In the genomic region with DNA sequence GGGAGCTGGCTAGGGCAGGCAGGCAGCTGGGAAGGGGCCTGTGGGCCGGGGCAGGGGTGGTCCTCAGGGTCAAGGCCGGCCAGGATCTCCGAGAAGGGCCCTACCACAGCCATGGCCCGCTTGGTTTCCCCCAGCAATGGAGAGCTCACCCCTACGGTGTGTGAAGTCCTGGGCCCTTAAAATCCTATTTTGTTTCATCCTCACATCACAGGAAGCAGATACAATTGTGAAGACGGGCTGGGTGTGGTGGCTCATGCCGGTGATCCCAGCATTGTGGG, we compare ENCODE assay signal across 23 cellular contexts. TPM values are rescaled to one million over a fixed set of nuclear protein-coding genes. Genes with fewer than 3 reads are reported as not detected.
"Had no signal": no experiment of that assay in that cellular context is flagged by ENCODE, and none has a peak within 500 bp of the region (broad histone marks: within the 10 kb centered on the region; RNA-seq: fewer than 3 reads in every experiment).

No MANE protein-coding gene starts in this region.

- ATAC-seq: left cardiac atrium, lower lobe of right lung, right cardiac atrium had no signal

- H3K4me3 ChIP-seq: dorsolateral prefrontal cortex, hepatocyte, left ventricle myocardium inferior, lower lobe of right lung had no signal

- H3K4me2 ChIP-seq: hepatocyte had no signal

- FAIRE-seq: kidney, small intestine had no signal

- H3K27me3 ChIP-seq: dorsolateral prefrontal cortex, hepatocyte had no signal

- H3K4me1 ChIP-seq: left ventricle myocardium inferior, lower lobe of right lung had no signal

- H3K27ac ChIP-seq: hepatocyte, left ventricle myocardium inferior, lower lobe of right lung had no signal

- DNase-seq: cortex of kidney; dorsolateral prefrontal cortex; effector CD8-positive, alpha-beta T cell; foreskin melanocyte; head of caudate nucleus; kidney; left cardiac atrium; left ventricle myocardium inferior; lower lobe of right lung; midbrain; posterior cingulate gyrus; right cardiac atrium; small intestine; stimulated activated CD4-positive, alpha-beta T cell treated with anti-CD3 and anti-CD28 coated beads, Interleukin-12 subunit alpha, Interleukin-12 subunit beta, amount 100 ng/mL, for 4 hours; stimulated activated naive CD4-positive, alpha-beta T cell treated with Interleukin-2 at 50 U/mL for 16 hours; trophoblast cell had no signal

- H3K27ac Mint-ChIP-seq: memory B cell had no signal

- H3K27me3 Mint-ChIP-seq: memory B cell had no signal

- H3K9me3 ChIP-seq: left ventricle myocardium inferior, lower lobe of right lung had no signal

- H3K9me3 Mint-ChIP-seq: memory B cell, nephron had no signal

- H2AFZ ChIP-seq: hepatocyte had no signal

- H3K4me3 Mint-ChIP-seq: memory B cell, nephron had no signal

RNA-seq across cellular contexts. Expression of a gene that starts 8.7 kb away (rescaled TPM):
- total RNA-seq: dorsolateral prefrontal cortex, hepatocyte, kidney, left cardiac atrium, left ventricle myocardium inferior, lower lobe of right lung, osteoblast, right cardiac atrium, urinary bladder had no signal
- polyA plus RNA-seq: esophagus, hepatocyte, right cardiac atrium, small intestine, thymus, urinary bladder had no signal

RNA-seq across cellular contexts. Expression of a gene that starts 15.1 kb away (rescaled TPM):
- total RNA-seq: left cardiac atrium, left ventricle myocardium inferior, lower lobe of right lung, osteoblast, right cardiac atrium, urinary bladder had no signal
- polyA plus RNA-seq: right cardiac atrium had no signal
